ENCODE assay signal across 8 cellular contexts in genomic region chr16:2267913-2268666, GRCh38. TPM values are rescaled to one million over a fixed set of nuclear protein-coding genes. Genes with fewer than 3 reads are reported as not detected.
DNase-seq lines count a peak whose midpoint lies in the region; ATAC-seq and TF ChIP-seq lines count a peak whose summit lies in the region.

Gene RNPS1 (minus strand): TSS chr16:2268126. CDS start chr16:2264643, 3,483 bp downstream.

- TF ChIP-seq CTCF in coronary artery (IDR thresholded peaks at IDR 0.05), result no peak

- H3K4me3 ChIP-seq in BLaER1 (peak within 1 kb of the TSS; percentile 79), coronary artery (peak within 1 kb of the TSS; percentile 97)

- DNase-seq in GM19240 (ENCODE audit: insufficient read length, low spot score), result peak; percentile 99
- DNase-seq in NCI-H524 treated with DMSO at 0.1 percent for 48 hours (lab: John Stamatoyannopoulos, UW), result peak; percentile 66
- peak; percentile 99 for DNase-seq in activated CD4-positive, alpha-beta T cell treated with anti-CD3 and anti-CD28 coated beads, Interleukin-2, amount 10 ng/mL, durations not matched to agents 24 days and 14 days
- peak; percentile 96 for DNase-seq in coronary artery (ENCODE audit: low spot score)
- peak; percentile 98 for DNase-seq in left kidney (ENCODE audit: low read depth, low spot score)
- peak; percentile 96 for DNase-seq in stimulated activated CD4-positive, alpha-beta T cell treated with anti-CD3 and anti-CD28 coated beads, Interleukin-1b, Interleukin-23, amount 100 ng/mL, for 48 hours

- H3K36me3 Mint-ChIP-seq in activated CD4-positive, alpha-beta T cell treated with anti-CD3 and anti-CD28 coated beads, Interleukin-2, amount 10 ng/mL, durations not matched to agents 24 days and 14 days (ENCODE audit: low read depth), result peaks cover 35% of the 10 kb centered on the region

- peak within 1 kb of the TSS; percentile 94 for H3K4me3 Mint-ChIP-seq in activated CD4-positive, alpha-beta T cell treated with anti-CD3 and anti-CD28 coated beads, Interleukin-2, amount 10 ng/mL, durations not matched to agents 24 days and 14 days

- peaks cover 27% of the 10 kb centered on the region for H3K4me1 Mint-ChIP-seq in activated CD4-positive, alpha-beta T cell treated with anti-CD3 and anti-CD28 coated beads, Interleukin-2, amount 10 ng/mL, durations not matched to agents 24 days and 14 days

- ATAC-seq in HG03457 (IDR thresholded peaks at IDR 0.05; ENCODE audit: unreplicated experiment), result peak; percentile 57

- H3K27me3 Mint-ChIP-seq in activated CD4-positive, alpha-beta T cell treated with anti-CD3 and anti-CD28 coated beads, Interleukin-2, amount 10 ng/mL, durations not matched to agents 24 days and 14 days, result peaks cover 1% of the 10 kb centered on the region

- peak within 1 kb of the TSS; percentile 97 for H3K27ac ChIP-seq in BLaER1
- H3K27ac ChIP-seq in coronary artery, result peak within 1 kb of the TSS; percentile 87 to 97

- H3K27ac Mint-ChIP-seq in activated CD4-positive, alpha-beta T cell treated with anti-CD3 and anti-CD28 coated beads, Interleukin-2, amount 10 ng/mL, durations not matched to agents 24 days and 14 days, result peak within 1 kb of the TSS; percentile 97

- no peaks in the 10 kb centered on the region for H3K27me3 ChIP-seq in BLaER1

- H3K9ac ChIP-seq in BLaER1, result peak within 1 kb of the TSS; percentile 97

- H3K4me1 ChIP-seq in BLaER1, result peaks cover 34% of the 10 kb centered on the region

- peak within 1 kb of the TSS; percentile 94 for H3K4me2 ChIP-seq in BLaER1

- H3K36me3 ChIP-seq in BLaER1, result peaks cover 32% of the 10 kb centered on the region

- intact Hi-C loops in activated CD4-positive, alpha-beta T cell treated with anti-CD3 and anti-CD28 coated beads, Interleukin-2, amount 10 ng/mL, durations not matched to agents 24 days and 14 days (cut with micrococcal nuclease), result loop anchor here (1.0 to 2.0 kb wide), 5 partner anchors 17 to 161 kb away; partner anchors contain the start of genes CCNF, E4F1, ECI1 and TRAF7

- H4K20me1 ChIP-seq in BLaER1, result peaks cover 70% of the 10 kb centered on the region

- H3K9me3 ChIP-seq in BLaER1, result no peaks in the 10 kb centered on the region

- no peaks in the 10 kb centered on the region for H3K9me3 Mint-ChIP-seq in activated CD4-positive, alpha-beta T cell treated with anti-CD3 and anti-CD28 coated beads, Interleukin-2, amount 10 ng/mL, durations not matched to agents 24 days and 14 days

RNA-seq across cellular contexts. Expression of gene RNPS1, which starts in this region (rescaled TPM):
- total RNA-seq in activated CD4-positive, alpha-beta T cell treated with anti-CD3 and anti-CD28 coated beads, Interleukin-2, amount 10 ng/mL, durations not matched to agents 24 days and 14 days, result 399 and 416 TPM in 2 replicates

Comparison
In these comparisons a context has a peak if more than half of its experiments do, and no peak if none do; other contexts are left out.
1. Peak in every context shown above with its lines: DNase-seq, ATAC-seq, H3K4me3 ChIP-seq and H3K27ac ChIP-seq.